Comparison of ENCODE assay signal across 23 cellular contexts in the genomic region with DNA sequence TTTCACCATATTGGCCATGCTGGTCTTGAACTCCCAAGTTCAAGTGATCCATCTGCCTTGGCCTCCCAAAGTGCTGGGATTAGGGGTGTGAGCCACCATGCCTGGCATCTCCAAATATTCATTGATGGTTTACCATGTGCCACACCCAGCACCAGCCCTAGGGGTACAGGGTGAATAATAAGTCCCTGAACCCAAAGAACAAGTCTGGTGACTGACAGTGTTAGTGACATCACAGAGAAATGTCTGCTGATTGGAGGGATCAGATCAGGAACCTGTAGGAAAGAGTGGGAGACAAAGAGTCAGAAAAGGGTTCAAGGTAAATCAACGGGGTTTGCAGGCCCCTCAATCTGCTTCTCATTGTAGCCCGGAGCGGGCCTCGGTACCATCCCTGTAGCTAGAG.
"Had no signal": no experiment of that assay in that cellular context is flagged by ENCODE, and none has a peak within 500 bp of the region (broad histone marks: within the 10 kb centered on the region; RNA-seq: fewer than 3 reads in every experiment).

No MANE protein-coding gene starts in this region.

- DNase-seq: islet precursor cell; left ventricle myocardium inferior; mesendoderm; naive B cell; natural killer cell; nephron progenitor cell; pancreas; posterior cingulate gyrus; right cardiac atrium; sigmoid colon; small intestine; spleen; stimulated activated CD4-positive, alpha-beta T cell treated with anti-CD3 and anti-CD28 coated beads, Interleukin-4, amount 100 ng/mL, for 24 hours; stimulated activated naive CD4-positive, alpha-beta T cell; uterus had no signal

- H3K4me1 ChIP-seq: left ventricle myocardium inferior, neural progenitor cell, pancreas, prostate gland, uterus had no signal

- ATAC-seq: natural killer cell; pancreas; right cardiac atrium; stimulated activated effector memory CD8-positive, alpha-beta T cell treated with anti-CD3 and anti-CD28 coated beads, Interleukin-12 subunit alpha, Interleukin-12 subunit beta, amount 100 ng/mL, for 72 hours had no signal

- H3K4me3 Mint-ChIP-seq: mesothelial cell of epicardium; naive B cell; natural killer cell; nephron progenitor cell; neural progenitor cell; stimulated activated effector memory CD8-positive, alpha-beta T cell treated with anti-CD3 and anti-CD28 coated beads, Interleukin-12 subunit alpha, Interleukin-12 subunit beta, amount 100 ng/mL, for 72 hours; stimulated activated naive CD8-positive, alpha-beta T cell treated with anti-CD3 and anti-CD28 coated beads, Interleukin-15, Interleukin-2, amounts not matched to agents 100 ng/mL and 50 ng/mL, for 24 hours; type B pancreatic cell had no signal

- FAIRE-seq: pancreas, small intestine had no signal

- H3K9me3 ChIP-seq: left ventricle myocardium inferior, pancreas, prostate gland, sigmoid colon, spleen, tibial nerve, uterus had no signal

- H3K9me3 Mint-ChIP-seq: mesothelial cell of epicardium; naive B cell; natural killer cell; nephron progenitor cell; neural progenitor cell; stimulated activated effector memory CD8-positive, alpha-beta T cell treated with anti-CD3 and anti-CD28 coated beads, Interleukin-12 subunit alpha, Interleukin-12 subunit beta, amount 100 ng/mL, for 72 hours; stimulated activated naive CD8-positive, alpha-beta T cell treated with anti-CD3 and anti-CD28 coated beads, Interleukin-15, Interleukin-2, amounts not matched to agents 100 ng/mL and 50 ng/mL, for 24 hours; type B pancreatic cell had no signal

- H3K27ac Mint-ChIP-seq: mesothelial cell of epicardium; natural killer cell; nephron progenitor cell; neural progenitor cell; stimulated activated effector memory CD8-positive, alpha-beta T cell treated with anti-CD3 and anti-CD28 coated beads, Interleukin-12 subunit alpha, Interleukin-12 subunit beta, amount 100 ng/mL, for 72 hours; stimulated activated naive CD8-positive, alpha-beta T cell treated with anti-CD3 and anti-CD28 coated beads, Interleukin-15, Interleukin-2, amounts not matched to agents 100 ng/mL and 50 ng/mL, for 24 hours; type B pancreatic cell had no signal

- H3K9ac ChIP-seq: neural progenitor cell had no signal

- H3K27me3 Mint-ChIP-seq: type B pancreatic cell had no signal

- H3K36me3 ChIP-seq: left ventricle myocardium inferior, neural progenitor cell, pancreas, prostate gland, sigmoid colon, spleen, tibial nerve, uterus had no signal

- H3K36me3 Mint-ChIP-seq: mesothelial cell of epicardium; naive B cell; natural killer cell; neural progenitor cell; stimulated activated effector memory CD8-positive, alpha-beta T cell treated with anti-CD3 and anti-CD28 coated beads, Interleukin-12 subunit alpha, Interleukin-12 subunit beta, amount 100 ng/mL, for 72 hours; type B pancreatic cell had no signal

- H3K4me2 ChIP-seq: neural progenitor cell had no signal

- H3K27ac ChIP-seq: left ventricle myocardium inferior, neural progenitor cell, pancreas, prostate gland, sigmoid colon, spleen, tibial nerve, uterus had no signal

- H3K27me3 ChIP-seq: neural progenitor cell, pancreas, sigmoid colon, tibial nerve, uterus had no signal

- H3K4me3 ChIP-seq: left ventricle myocardium inferior, lung, neural progenitor cell, pancreas, prostate gland, sigmoid colon, spleen, tibial nerve, uterus had no signal

- H3K4me1 Mint-ChIP-seq: neural progenitor cell had no signal

- H2AFZ ChIP-seq: neural progenitor cell had no signal
